15 cellular contexts compared by ENCODE assay signal in genomic region chr1:183080406-183080805, GRCh38. TPM values are rescaled to one million over a fixed set of nuclear protein-coding genes. Genes with fewer than 3 reads are reported as not detected.
DNase-seq lines count a peak whose midpoint lies in the region; ATAC-seq, FAIRE-seq and TF ChIP-seq lines count a peak whose summit lies in the region.
"Had no signal": no experiment of that assay in that cellular context is flagged by ENCODE, and none has a peak within 500 bp of the region (broad histone marks: within the 10 kb centered on the region; RNA-seq: fewer than 3 reads in every experiment).

No MANE protein-coding gene starts in this region.

- TF ChIP-seq CTCF in HCT116 (IDR thresholded peaks at IDR 0.05 in 2 of 3, conservative IDR thresholded peaks at IDR 0.05 in 1 of 3; ENCODE audit: borderline replicate concordance in 1 of 3, insufficient read depth in 1 of 3, low read depth in 2 of 3, low read length in 2 of 3) (no peak), fibroblast of the aortic adventitia (IDR thresholded peaks at IDR 0.05; ENCODE audit: insufficient read depth, low read length) (no peak), colonic mucosa (IDR thresholded peaks at IDR 0.05) (no peak)

- RAD21 ChIA-PET in HCT116 (lab: Charles Lee; ENCODE audit: low non-redundant PET in 1 of 2, low total read pairs in 2 of 2, uncharacterized antibody in 2 of 2, unreplicated experiment in 2 of 2) = no interaction called here

- CTCF ChIA-PET in HCT116 (lab: Charles Lee) = no interaction called here

- no peaks in the 10 kb centered on the region for H3K9me3 ChIP-seq in HCT116 (ENCODE audit: control insufficient read depth in 1 of 2, insufficient read depth in 1 of 2, low read depth in 1 of 2, low read length in 2 of 2)
- no peaks in the 10 kb centered on the region for H3K9me3 ChIP-seq in subcutaneous abdominal adipose tissue (ENCODE audit: control insufficient read depth in 5 of 5, low read length in 5 of 5)
- no peaks in the 10 kb centered on the region for H3K9me3 ChIP-seq in colonic mucosa
- H3K9me3 ChIP-seq: prostate gland had no signal

- H3K4me1 ChIP-seq in HCT116 (ENCODE audit: control insufficient read depth in 1 of 2, insufficient read depth in 2 of 2, low read length in 2 of 2) = peaks cover 14 to 26% of the 10 kb centered on the region in 2 experiments
- peaks cover 0 to 39% (median 29%) of the 10 kb centered on the region in 5 donors for H3K4me1 ChIP-seq in subcutaneous abdominal adipose tissue (ENCODE audit: control insufficient read depth in 5 of 5, insufficient read depth in 5 of 5, low read length in 5 of 5)
- no peaks in the 10 kb centered on the region for H3K4me1 ChIP-seq in colonic mucosa
- H3K4me1 ChIP-seq: prostate gland had no signal

- no peak for TF ChIP-seq RAD21 in HCT116 (IDR thresholded peaks at IDR 0.05; ENCODE audit: low read depth)

- POLR2A ChIA-PET in HCT116 (lab: Charles Lee) = no interaction called here

- peaks cover 31% of the 10 kb centered on the region for H3K79me2 ChIP-seq in HCT116 (ENCODE audit: insufficient read depth, low read length)

- peak; percentile 80 for FAIRE-seq in RCC 7860 (lab: Jason Lieb, UNC)

- ATAC-seq in HCT116 = peak; percentile 57
- ATAC-seq: activated T-helper 17 cell treated with anti-CD3 and anti-CD28 coated beads, Interleukin-2, amount 50 U/mL, for 72 hours had no signal

- TF ChIP-seq POLR2A in HCT116 (IDR thresholded peaks at IDR 0.05; ENCODE audit: borderline replicate concordance, extremely low read depth, insufficient read depth, insufficient read length) = no peak

- H4K20me1 ChIP-seq in HCT116 (ENCODE audit: insufficient read depth) = no peaks in the 10 kb centered on the region

- H3K27me3 ChIP-seq in HCT116 (ENCODE audit: insufficient read depth, low read length) (no peaks in the 10 kb centered on the region), subcutaneous abdominal adipose tissue (ENCODE audit: control insufficient read depth in 5 of 5, insufficient read depth in 4 of 5, low read length in 5 of 5) (no peaks in the 10 kb centered on the region), colonic mucosa (no peaks in the 10 kb centered on the region)
- H3K27me3 ChIP-seq: cardiac muscle cell had no signal

- H2AFZ ChIP-seq in HCT116 (ENCODE audit: low read depth, low read length, poor library complexity, severe bottlenecking) = no peak overlapping the region

- H3K36me3 ChIP-seq in HCT116 (ENCODE audit: control insufficient read depth in 1 of 2, insufficient read depth in 2 of 2, low read length in 2 of 2) = no peaks in the 10 kb centered on the region
- no peaks in the 10 kb centered on the region for H3K36me3 ChIP-seq in subcutaneous abdominal adipose tissue (ENCODE audit: control insufficient read depth in 5 of 5, insufficient read depth in 5 of 5, low read length in 5 of 5)
- H3K36me3 ChIP-seq in colonic mucosa = no peaks in the 10 kb centered on the region
- H3K36me3 ChIP-seq: cardiac muscle cell, prostate gland had no signal

- H3K4me3 ChIP-seq in HCT116 (replicated peaks in 1 of 2; ENCODE audit: low read depth in 1 of 2, low read length in 2 of 2) (no peak overlapping the region), fibroblast of the aortic adventitia (ENCODE audit: low read depth, low read length) (no peak overlapping the region), subcutaneous abdominal adipose tissue (ENCODE audit: low read depth in 1 of 5, low read length in 5 of 5) (no peak overlapping the region), colonic mucosa (no peak overlapping the region)
- H3K4me3 ChIP-seq: cardiac muscle cell, prostate gland had no signal

- DNase-seq in HCT116 (ENCODE audit: low read depth, low spot score) (no peak), RCC 7860 (ENCODE audit: low spot score) (peak; percentile 57), fibroblast of the aortic adventitia (ENCODE audit: low read depth) (peak; percentile 33), C1 segment of cervical spinal cord (lab: John Stamatoyannopoulos, UW) (no peak), iPS-NIHi11 (ENCODE audit: low spot score) (no peak), colonic mucosa (no peak)
- DNase-seq: activated CD4-positive, alpha-beta T cell treated with anti-CD3 and anti-CD28 coated beads for 4 hours; Calu3; midbrain; stimulated activated CD4-positive, alpha-beta T cell treated with anti-CD3 and anti-CD28 coated beads, Interleukin-4, amount 100 ng/mL, for 4 hours had no signal

- H3K4me2 ChIP-seq in HCT116 (ENCODE audit: low read length) = peak overlapping the region; percentile 30

- no peaks in the 10 kb centered on the region for H3K9me2 ChIP-seq in HCT116 (ENCODE audit: insufficient read depth)

- BruUV-seq in HCT116 (replicated peaks; lab: Mats Ljungman, UMichigan) = no TSS peak

- intact Hi-C loops in HCT116 (cut with micrococcal nuclease) (no loop called here), colonic mucosa (cut with DNase I) (no loop called here)

- no peak overlapping the region for H3K27ac ChIP-seq in HCT116 (ENCODE audit: low read depth, low read length)
- H3K27ac ChIP-seq in subcutaneous abdominal adipose tissue (ENCODE audit: low read depth, low read length) = peak overlapping the region; percentile 69
- H3K27ac ChIP-seq in colonic mucosa = no peak overlapping the region
- H3K27ac ChIP-seq: cardiac muscle cell, epithelial cell of prostate, prostate gland had no signal

- H3K9ac ChIP-seq in HCT116 (ENCODE audit: low read length) = no peak overlapping the region
- peak overlapping the region in 1 of 5 donors; percentile 21 for H3K9ac ChIP-seq in subcutaneous abdominal adipose tissue (ENCODE audit: low read length in 5 of 5)
- H3K9ac ChIP-seq in colonic mucosa (ENCODE audit: low read depth in 2 of 2, low read length in 2 of 2) = no peak overlapping the region

TF ChIP-seq in HCT116, 20 proteins besides CTCF, POLR2A, EP300 and RAD21:
- TF ChIP-seq SP1 (IDR thresholded peaks at IDR 0.05; ENCODE audit: low read depth) = no peak
- no peak for TF ChIP-seq EZH2 (IDR thresholded peaks at IDR 0.05)

RNA-seq across cellular contexts. Expression of gene LAMC1, which starts 57.2 kb away (rescaled TPM):
- total RNA-seq in HCT116 (2021; ENCODE audit: unreplicated experiment) (61.2 TPM), fibroblast of the aortic adventitia (ENCODE audit: low replicate concordance) (564 and 789 TPM in 2 replicates), colonic mucosa (10 to 100 TPM; 28.0 to 54.6 TPM)
- 37.6 and 52.3 TPM in 2 replicates for polyA plus RNA-seq in HCT116 (2012)

Comparison
In these comparisons a context has a peak if more than half of its experiments do, and no peak if none do; other contexts are left out.
1. DNase-seq: peak in RCC 7860 (single experiment) and fibroblast of the aortic adventitia (single experiment); none in HCT116 (single experiment), C1 segment of cervical spinal cord (0 of 14), iPS-NIHi11 (single experiment) and colonic mucosa (single experiment).